Comparison of ENCODE assay signal across 1 cellular context in genomic region chr5:172144291-172144815, GRCh38.
TF ChIP-seq lines count a peak whose summit lies in the region.

No MANE protein-coding gene starts in this region.

TF ChIP-seq in HepG2, 621 proteins besides CTCF, POLR2A, EP300 and RAD21 (continues in another document):
- TF ChIP-seq ESRRA (CRISPR knock-in tag; IDR thresholded peaks at IDR 0.05; ENCODE audit: low read depth): 0 out of 2 replicates have a peak, but pooled peaks have one; percentile 14
- no peak for TF ChIP-seq HMGA1 (CRISPR knock-in tag; conservative IDR thresholded peaks at IDR 0.05)
- no peak for TF ChIP-seq MTA3 (CRISPR knock-in tag; IDR thresholded peaks at IDR 0.05)
- no peak for TF ChIP-seq YEATS2 (CRISPR knock-in tag; IDR thresholded peaks at IDR 0.05; ENCODE audit: borderline replicate concordance)
- TF ChIP-seq ZNF768 (CRISPR knock-in tag; IDR thresholded peaks at IDR 0.05): peak; percentile 78; the same call in 1 of the 2 replicates
- no peak for TF ChIP-seq TRIM24 (CRISPR knock-in tag; IDR thresholded peaks at IDR 0.05)
- TF ChIP-seq NBN (conservative IDR thresholded peaks at IDR 0.05): no peak
- no peak for TF ChIP-seq TSC22D2 (CRISPR knock-in tag; IDR thresholded peaks at IDR 0.05; ENCODE audit: borderline replicate concordance)
- no peak for TF ChIP-seq CAMTA2 (CRISPR knock-in tag; IDR thresholded peaks at IDR 0.05; ENCODE audit: borderline replicate concordance)
- peak; percentile 16; the same call in 1 of the 2 replicates for TF ChIP-seq NCOA2 (CRISPR knock-in tag; IDR thresholded peaks at IDR 0.05)
- no peak for TF ChIP-seq ZNF441 (CRISPR knock-in tag; IDR thresholded peaks at IDR 0.05; ENCODE audit: borderline replicate concordance)
- no peak for TF ChIP-seq ZNF354B (CRISPR knock-in tag; IDR thresholded peaks at IDR 0.05)
- TF ChIP-seq MTERF4 (CRISPR knock-in tag; IDR thresholded peaks at IDR 0.05): 0 out of 2 replicates have a peak, but pooled peaks have one; percentile 24
- TF ChIP-seq ARNT2 (CRISPR knock-in tag; IDR thresholded peaks at IDR 0.05; ENCODE audit: low read depth): no peak
- peak; percentile 39; the same call in 1 of the 2 replicates for TF ChIP-seq RXRB (CRISPR knock-in tag; IDR thresholded peaks at IDR 0.05; ENCODE audit: borderline replicate concordance)
- TF ChIP-seq TEAD3 (CRISPR knock-in tag; optimal IDR thresholded peaks at IDR 0.05; ENCODE audit: borderline replicate concordance): peak; percentile 28
- TF ChIP-seq ZNF605 (CRISPR knock-in tag; IDR thresholded peaks at IDR 0.05): peak; percentile 33; the same call in 1 of the 2 replicates
- TF ChIP-seq HES4 (CRISPR knock-in tag; IDR thresholded peaks at IDR 0.05; ENCODE audit: borderline replicate concordance): no peak
- no peak for TF ChIP-seq ZBTB2 (CRISPR knock-in tag; IDR thresholded peaks at IDR 0.05; ENCODE audit: low read depth)
- no peak for TF ChIP-seq KDM1A (CRISPR knock-in tag; IDR thresholded peaks at IDR 0.05)
- no peak for TF ChIP-seq CERS6 (CRISPR knock-in tag; IDR thresholded peaks at IDR 0.05)
- no peak for TF ChIP-seq POLR2AphosphoS2 (IDR thresholded peaks at IDR 0.05; ENCODE audit: low read depth, low read length)
- no peak for TF ChIP-seq PHF5A (CRISPR knock-in tag; IDR thresholded peaks at IDR 0.05; ENCODE audit: low read depth, unreplicated experiment)
- peak; percentile 31; the same call in 1 of the 2 replicates for TF ChIP-seq SAP130 (CRISPR knock-in tag; IDR thresholded peaks at IDR 0.05; ENCODE audit: low read depth)
- no peak for TF ChIP-seq RFX1 (IDR thresholded peaks at IDR 0.05)
- TF ChIP-seq MBNL3 (CRISPR knock-in tag; conservative IDR thresholded peaks at IDR 0.05): no peak
- no peak for TF ChIP-seq FOXA1 (IDR thresholded peaks at IDR 0.05)
- peak; percentile 32; the same call in 1 of the 2 replicates for TF ChIP-seq FOXA1 (CRISPR knock-in tag; IDR thresholded peaks at IDR 0.05)
- no peak for TF ChIP-seq SOX13 (IDR thresholded peaks at IDR 0.05)
- TF ChIP-seq SOX13 (CRISPR knock-in tag; conservative IDR thresholded peaks at IDR 0.05 in 1 of 2, IDR thresholded peaks at IDR 0.05 in 1 of 2): peak in 1 of 2 experiments; percentile 46; a peak in 2 of 4 replicates
- peak; percentile 60 for TF ChIP-seq ZNF687 (CRISPR knock-in tag; IDR thresholded peaks at IDR 0.05)
- TF ChIP-seq ZMYM2 (CRISPR knock-in tag; IDR thresholded peaks at IDR 0.05): peak; percentile 41; the same call in 1 of the 2 replicates
- no peak for TF ChIP-seq CHD2 (IDR thresholded peaks at IDR 0.05; ENCODE audit: low read depth, low read length)
- no peak for TF ChIP-seq ZNF83 (CRISPR knock-in tag; IDR thresholded peaks at IDR 0.05; ENCODE audit: borderline replicate concordance)
- peak; percentile 34; the same call in 1 of the 2 replicates for TF ChIP-seq IRF9 (CRISPR knock-in tag; IDR thresholded peaks at IDR 0.05; ENCODE audit: borderline replicate concordance)
- no peak for TF ChIP-seq ARID2 (CRISPR knock-in tag; IDR thresholded peaks at IDR 0.05; ENCODE audit: borderline replicate concordance)
- TF ChIP-seq ZNF850 (CRISPR knock-in tag; conservative IDR thresholded peaks at IDR 0.05): no peak
- no peak for TF ChIP-seq MAF1 (CRISPR knock-in tag; IDR thresholded peaks at IDR 0.05; ENCODE audit: borderline replicate concordance)
- 0 out of 2 replicates have a peak, but pooled peaks have one; percentile 32 for TF ChIP-seq HNRNPL (IDR thresholded peaks at IDR 0.05; ENCODE audit: low read depth, low read length)
- TF ChIP-seq RNF2 (conservative IDR thresholded peaks at IDR 0.05; ENCODE audit: low read depth): no peak
- TF ChIP-seq ZFY (CRISPR knock-in tag; IDR thresholded peaks at IDR 0.05): no peak
- TF ChIP-seq ZNF891 (CRISPR knock-in tag; IDR thresholded peaks at IDR 0.05): peak; percentile 27; the same call in 1 of the 2 replicates
- TF ChIP-seq FOXO1 (CRISPR knock-in tag; IDR thresholded peaks at IDR 0.05): no peak
- TF ChIP-seq AHR (CRISPR knock-in tag; IDR thresholded peaks at IDR 0.05): no peak
- TF ChIP-seq ZNF260 (CRISPR knock-in tag; IDR thresholded peaks at IDR 0.05; ENCODE audit: borderline replicate concordance, low read depth): no peak
- TF ChIP-seq ZBTB7A (CRISPR knock-in tag; IDR thresholded peaks at IDR 0.05): 0 out of 2 replicates have a peak, but pooled peaks have one; percentile 18
- no peak for TF ChIP-seq FOXM1 (CRISPR knock-in tag; IDR thresholded peaks at IDR 0.05)
- no peak for TF ChIP-seq DNMT3B (CRISPR knock-in tag; conservative IDR thresholded peaks at IDR 0.05)
- no peak for TF ChIP-seq CEBPB (IDR thresholded peaks at IDR 0.05; ENCODE audit: borderline replicate concordance, low read depth, low read length)
- peak; percentile 67; the same call in 1 of the 2 replicates for TF ChIP-seq HIC2 (CRISPR knock-in tag; IDR thresholded peaks at IDR 0.05; ENCODE audit: low read depth)
- TF ChIP-seq SRSF1 (optimal IDR thresholded peaks at IDR 0.05; ENCODE audit: low read depth, low read length): no peak
- peak; percentile 28; the same call in 1 of the 2 replicates for TF ChIP-seq MTA1 (CRISPR knock-in tag; IDR thresholded peaks at IDR 0.05; ENCODE audit: borderline replicate concordance)
- TF ChIP-seq PATZ1 (CRISPR knock-in tag; IDR thresholded peaks at IDR 0.05): peak; percentile 68; the same call in 1 of the 2 replicates
- no peak for TF ChIP-seq HDAC1 (CRISPR knock-in tag; IDR thresholded peaks at IDR 0.05)
- TF ChIP-seq ZBTB39 (CRISPR knock-in tag; IDR thresholded peaks at IDR 0.05): no peak
- TF ChIP-seq EZH2 (conservative IDR thresholded peaks at IDR 0.05; ENCODE audit: low read depth, low read length): no peak
- TF ChIP-seq TFAP4 (IDR thresholded peaks at IDR 0.05; ENCODE audit: borderline replicate concordance, low read depth): peak; percentile 66; the same call in 1 of the 2 replicates
- TF ChIP-seq FLYWCH1 (CRISPR knock-in tag; IDR thresholded peaks at IDR 0.05): no peak
- no peak for TF ChIP-seq MED8 (CRISPR knock-in tag; IDR thresholded peaks at IDR 0.05; ENCODE audit: insufficient replicate concordance)
